In the genomic region with DNA sequence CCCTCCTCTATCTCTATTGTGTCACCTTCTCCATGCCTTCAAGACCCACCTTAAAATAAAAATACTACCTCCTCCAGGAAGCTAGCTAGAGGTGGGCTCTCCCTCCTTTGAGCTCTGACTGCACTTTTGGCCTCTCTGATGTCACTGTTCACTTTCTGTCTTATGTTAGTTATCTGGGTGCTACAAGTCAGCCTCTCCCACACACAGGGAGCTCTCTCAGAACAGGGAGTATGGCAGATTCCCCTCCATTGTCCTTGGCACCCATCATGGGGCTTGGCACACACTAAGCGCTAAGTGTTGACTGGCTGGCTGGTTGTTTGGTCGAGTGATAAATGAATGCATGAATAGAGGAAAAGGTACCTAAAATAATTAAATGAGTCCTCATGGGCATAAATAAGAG, we compare ENCODE assay signal across 7 cellular contexts. TPM values are rescaled to one million over a fixed set of nuclear protein-coding genes. Genes with fewer than 3 reads are reported as not detected.
"Had no signal": no experiment of that assay in that cellular context is flagged by ENCODE, and none has a peak within 500 bp of the region (broad histone marks: within the 10 kb centered on the region; RNA-seq: fewer than 3 reads in every experiment).

No MANE protein-coding gene starts in this region.

- DNase-seq: GM23248, H9, HCEC 1CT, KG1 had no signal

- H3K4me3 ChIP-seq: GM23248 had no signal

- H3K27me3 Mint-ChIP-seq: IgD-negative memory B cell had no signal

- ATAC-seq: HepG2 had no signal

- H3K4me3 Mint-ChIP-seq: H9, IgD-negative memory B cell had no signal

- H3K27ac ChIP-seq: GM23248, HL-60 had no signal

- H3K9me3 Mint-ChIP-seq: IgD-negative memory B cell had no signal

- H3K27ac Mint-ChIP-seq: H9, IgD-negative memory B cell had no signal

RNA-seq across cellular contexts. Expression of a gene that starts 35.2 kb away (rescaled TPM):
- polyA plus RNA-seq: IgD-negative memory B cell had no signal
